In genomic region chr3:45635475-45636256, GRCh38 we compare ENCODE assay signal across 12 cellular contexts. TPM values are rescaled to one million over a fixed set of nuclear protein-coding genes. Genes with fewer than 3 reads are reported as not detected.
A peak's percentile ranks its signal among the peaks of the same experiment; 100 is the strongest.
DNase-seq lines count a peak whose midpoint lies in the region; ATAC-seq and TF ChIP-seq lines count a peak whose summit lies in the region.
"Had no signal": no experiment of that assay in that cellular context is flagged by ENCODE, and none has a peak within 500 bp of the region (broad histone marks: within the 10 kb centered on the region; RNA-seq: fewer than 3 reads in every experiment).

No MANE protein-coding gene starts in this region.

- TF ChIP-seq CTCF in Calu3 (IDR thresholded peaks at IDR 0.05; ENCODE audit: unreplicated experiment), result no peak
- TF ChIP-seq CTCF in mesothelial cell of epicardium (IDR thresholded peaks at IDR 0.05; ENCODE audit: unreplicated experiment), result no peak

- ATAC-seq in esophagus mucosa (peak; percentile 40), HG03571 (IDR thresholded peaks at IDR 0.05; ENCODE audit: unreplicated experiment) (no peak)

- H3K4me3 Mint-ChIP-seq in Calu3 (ENCODE audit: low read depth, unreplicated experiment) (no peak overlapping the region), mesothelial cell of epicardium (no peak overlapping the region)
- H3K4me3 Mint-ChIP-seq: immature natural killer cell had no signal

- peaks cover 15% of the 10 kb centered on the region for H3K36me3 Mint-ChIP-seq in Calu3 (ENCODE audit: insufficient read depth, unreplicated experiment)
- peaks cover 13% of the 10 kb centered on the region for H3K36me3 Mint-ChIP-seq in mesothelial cell of epicardium

- H3K27ac Mint-ChIP-seq in Calu3 (ENCODE audit: unreplicated experiment), result no peak overlapping the region
- peak overlapping the region; percentile 16 for H3K27ac Mint-ChIP-seq in mesothelial cell of epicardium

- DNase-seq in Calu3 (peak; percentile 23), NCI-H460 (ENCODE audit: extremely low read depth, low read depth) (peak; percentile 54), mesothelial cell of epicardium (ENCODE audit: low spot score in 2 of 2, unreplicated experiment in 2 of 2) (no peak), NCI-H524 (lab: John Stamatoyannopoulos, UW) (no peak), superior temporal gyrus (ENCODE audit: extremely low spot score) (no peak)
- DNase-seq in activated CD4-positive, alpha-beta T cell treated with anti-CD3 and anti-CD28 coated beads, Interleukin-2, amount 50 U/mL, for 48 hours, result no peak
- DNase-seq: immature natural killer cell, NCI-H69, small intestine, substantia nigra had no signal

- BruUV-seq in Calu3 (replicated peaks; lab: Mats Ljungman, UMichigan), result no TSS peak

- CTCF ChIA-PET in Calu3 (lab: Charles Lee), result interaction anchor here (0.6 to 1.7 kb wide), 4 partner anchors 12 to 951 kb away, joined by 3 to 12 read pairs (median 4); no protein-coding TSS in a partner anchor

- H3K9me3 Mint-ChIP-seq in Calu3 (ENCODE audit: low read depth, unreplicated experiment) (no peaks in the 10 kb centered on the region), mesothelial cell of epicardium (no peaks in the 10 kb centered on the region)
- H3K9me3 Mint-ChIP-seq: immature natural killer cell had no signal

- peaks cover 27% of the 10 kb centered on the region for H3K4me1 Mint-ChIP-seq in Calu3 (ENCODE audit: low read depth, unreplicated experiment)
- H3K4me1 Mint-ChIP-seq in mesothelial cell of epicardium, result peaks cover 22% of the 10 kb centered on the region

- intact Hi-C loops in Calu3 (cut with micrococcal nuclease; ENCODE audit: unreplicated experiment), result no loop called here

- no peaks in the 10 kb centered on the region for H3K27me3 Mint-ChIP-seq in Calu3 (ENCODE audit: unreplicated experiment)
- peaks cover 14% of the 10 kb centered on the region for H3K27me3 Mint-ChIP-seq in mesothelial cell of epicardium (ENCODE audit: low read depth)

RNA-seq across cellular contexts. Expression of gene LIMD1, which starts 41.1 kb away (rescaled TPM):
- total RNA-seq in Calu3 (2022) (38.7 and 39.8 TPM in 2 replicates), esophagus mucosa (13.5 TPM), mesothelial cell of epicardium (27.8 to 28.7 TPM (median 27.8 TPM) in 3 replicates)
- total RNA-seq in NCI-H460 (2014; rRNA removed; shearing (Covaris generic)), result 25.7 and 26.7 TPM in 2 replicates
- polyA plus RNA-seq in NCI-H460 (2014; cell fraction: nucleus; rRNA removed), result 49.2 and 65.1 TPM in 2 replicates

RNA-seq across cellular contexts. Expression of gene SACM1L, which starts 53.5 kb away (rescaled TPM):
- total RNA-seq in Calu3 (2022) (39.5 and 40.5 TPM in 2 replicates), esophagus mucosa (22.8 TPM), mesothelial cell of epicardium (50.5 to 54.6 TPM (median 51.8 TPM) in 3 replicates)
- 17.8 and 24.3 TPM in 2 replicates for total RNA-seq in NCI-H460 (2014; rRNA removed; shearing (Covaris generic))
- polyA plus RNA-seq in NCI-H460 (2014; cell fraction: nucleus; rRNA removed), result 45.8 and 53.5 TPM in 2 replicates

Comparison
In these comparisons a context has a peak if more than half of its experiments do, and no peak if none do; other contexts are left out.
1. DNase-seq: peak in Calu3 (single experiment) and NCI-H460 (single experiment); none in mesothelial cell of epicardium (0 of 2), activated CD4-positive, alpha-beta T cell treated with anti-CD3 and anti-CD28 coated beads, Interleukin-2, amount 50 U/mL, for 48 hours (0 of 2), NCI-H524 (0 of 2) and superior temporal gyrus (single experiment).